In genomic region chr10:92567952-92568600, GRCh38 we compare ENCODE assay signal across 9 cellular contexts. TPM values are rescaled to one million over a fixed set of nuclear protein-coding genes. Genes with fewer than 3 reads are reported as not detected.
A peak's percentile ranks its signal among the peaks of the same experiment; 100 is the strongest.
DNase-seq lines count a peak whose midpoint lies in the region; ATAC-seq and TF ChIP-seq lines count a peak whose summit lies in the region.
"Had no signal": no experiment of that assay in that cellular context is flagged by ENCODE, and none has a peak within 500 bp of the region (broad histone marks: within the 10 kb centered on the region; RNA-seq: fewer than 3 reads in every experiment).

No MANE protein-coding gene starts in this region.

- H3K9me3 ChIP-seq in H9 (ENCODE audit: control insufficient read depth, low read depth, low read length), result no peaks in the 10 kb centered on the region
- H3K9me3 ChIP-seq: upper lobe of left lung had no signal

- H4K8ac ChIP-seq in H9 (replicated peaks; ENCODE audit: insufficient read length, low read depth, low read length), result no peak overlapping the region

- H3K23me2 ChIP-seq in H9 (ENCODE audit: insufficient read length, low read depth, low read length, poor library complexity, severe bottlenecking), result peaks cover 9% of the 10 kb centered on the region

- H3K27ac Mint-ChIP-seq in H9, result peak overlapping the region in 1 of 3 experiments; percentile 30; a peak in 2 of 7 replicates

- no peaks in the 10 kb centered on the region for H3K27me3 ChIP-seq in H9 (ENCODE audit: insufficient read depth, low read length)
- H3K27me3 ChIP-seq: upper lobe of left lung had no signal

- H2BK15ac ChIP-seq in H9 (ENCODE audit: low read depth, low read length), result no peak overlapping the region

- H2BK20ac ChIP-seq in H9 (ENCODE audit: low read depth, low read length, poor library complexity, severe bottlenecking), result no peak overlapping the region

- H4K91ac ChIP-seq in H9 (ENCODE audit: insufficient read length, low read depth, low read length), result no peak overlapping the region

- no peak overlapping the region for H3T11ph ChIP-seq in H9 (ENCODE audit: low read length)

- DNase-seq in EL (peak; percentile 48), NAMALWA (ENCODE audit: low spot score) (peak; percentile 31), germinal center (ENCODE audit: low spot score) (peak; percentile 49), H9 (no peak), NCI-H1092 (lab: John Stamatoyannopoulos, UW) (no peak)
- DNase-seq in effector CD8-positive, alpha-beta T cell (lab: John Stamatoyannopoulos, UW), result no peak
- no peak for DNase-seq in stimulated activated CD4-positive, alpha-beta T cell treated with anti-CD3 and anti-CD28 coated beads, Interleukin-1b, Interleukin-23, amount 100 ng/mL, for 48 hours
- DNase-seq: upper lobe of left lung had no signal

- no peaks in the 10 kb centered on the region for H4K20me1 ChIP-seq in H9 (ENCODE audit: control insufficient read depth, insufficient read depth, insufficient read length)

- H2AFZ ChIP-seq in H9 (ENCODE audit: low read length), result no peak overlapping the region

- no peak for TF ChIP-seq CTCF in H9 (conservative IDR thresholded peaks at IDR 0.05)

- H3K4ac ChIP-seq in H9 (ENCODE audit: low read depth, low read length), result no peak overlapping the region

- no peak overlapping the region for H2BK12ac ChIP-seq in H9 (ENCODE audit: insufficient read length, low read depth, low read length)

- no peaks in the 10 kb centered on the region; the same call in 1 of the 2 replicates for H3K27me3 Mint-ChIP-seq in H9 (ENCODE audit: low read depth)

- peaks cover 16% of the 10 kb centered on the region; the same call in 1 of the 2 replicates for H3K79me2 ChIP-seq in H9 (ENCODE audit: insufficient read depth, low read length)

- peaks cover 5% of the 10 kb centered on the region for H3K79me1 ChIP-seq in H9 (ENCODE audit: insufficient read depth, low read depth, low read length, poor library complexity, severe bottlenecking)

- ATAC-seq in GM21529 (IDR thresholded peaks at IDR 0.05; ENCODE audit: unreplicated experiment), result peak; percentile 79

- peaks cover 13 to 26% (median 18%) of the 10 kb centered on the region in 3 experiments for H3K36me3 Mint-ChIP-seq in H9 (ENCODE audit: insufficient read depth in 1 of 3, low read depth in 3 of 3)

- H3K56ac ChIP-seq in H9 (ENCODE audit: insufficient read length, low read depth, low read length), result no peak overlapping the region

- no peak overlapping the region for H3K14ac ChIP-seq in H9 (ENCODE audit: insufficient read depth, low read length)

- no peak overlapping the region for H3K9ac ChIP-seq in H9 (ENCODE audit: extremely low read depth, insufficient read length, low read length)

- H3K18ac ChIP-seq in H9 (ENCODE audit: insufficient read length, low read depth, low read length), result no peak overlapping the region

- H3K4me3 Mint-ChIP-seq in H9, result no peak overlapping the region

- no peak overlapping the region for H2BK5ac ChIP-seq in H9 (ENCODE audit: insufficient read length, low read length)

- peaks cover 25% of the 10 kb centered on the region in 2 experiments for H3K4me1 Mint-ChIP-seq in H9

- no peak overlapping the region for H3K27ac ChIP-seq in H9 (ENCODE audit: insufficient read length, low read depth, low read length)
- H3K27ac ChIP-seq: upper lobe of left lung had no signal

- H4K5ac ChIP-seq in H9 (ENCODE audit: insufficient read length, low read depth, low read length), result no peak overlapping the region

- no peak overlapping the region for H2BK120ac ChIP-seq in H9 (ENCODE audit: low read depth, low read length, poor library complexity, severe bottlenecking)

- no peak overlapping the region for H3K4me2 ChIP-seq in H9 (ENCODE audit: insufficient read depth, insufficient read length, low read length)

- no peaks in the 10 kb centered on the region for H3K9me3 Mint-ChIP-seq in H9

- 0 out of 2 replicates have a peak, but pooled peaks cover 2% of the 10 kb centered on the region for H3K4me1 ChIP-seq in H9 (ENCODE audit: insufficient read depth, low read length)

- no peak overlapping the region for H2AK5ac ChIP-seq in H9 (ENCODE audit: insufficient read length, low read length)

- no peak overlapping the region for H3K23ac ChIP-seq in H9 (ENCODE audit: insufficient read length, low read depth, low read length)

- no CpG with 5 or more reads among the region's 4 CpGs for WGBS in H9 (ENCODE audit: extremely low coverage, insufficient read length, low lambda C conversion rate)

RNA-seq across cellular contexts. Expression of gene IDE, which starts 5.8 kb away (rescaled TPM):
- 45.0 and 48.9 TPM in 2 replicates for total RNA-seq in H9 (2021)

RNA-seq across cellular contexts. Expression of gene KIF11, which starts 24.9 kb away (rescaled TPM):
- total RNA-seq in H9 (2021), result 52.4 and 54.4 TPM in 2 replicates

Comparison
In these comparisons a context has a peak if more than half of its experiments do, and no peak if none do; other contexts are left out.
1. DNase-seq: peak in EL (single experiment), NAMALWA (single experiment) and germinal center (single experiment); none in H9 (single experiment), effector CD8-positive, alpha-beta T cell (single experiment), stimulated activated CD4-positive, alpha-beta T cell treated with anti-CD3 and anti-CD28 coated beads, Interleukin-1b, Interleukin-23, amount 100 ng/mL, for 48 hours (single experiment) and NCI-H1092 (single experiment).